ENCODE assay signal across 8 cellular contexts in the genomic region with DNA sequence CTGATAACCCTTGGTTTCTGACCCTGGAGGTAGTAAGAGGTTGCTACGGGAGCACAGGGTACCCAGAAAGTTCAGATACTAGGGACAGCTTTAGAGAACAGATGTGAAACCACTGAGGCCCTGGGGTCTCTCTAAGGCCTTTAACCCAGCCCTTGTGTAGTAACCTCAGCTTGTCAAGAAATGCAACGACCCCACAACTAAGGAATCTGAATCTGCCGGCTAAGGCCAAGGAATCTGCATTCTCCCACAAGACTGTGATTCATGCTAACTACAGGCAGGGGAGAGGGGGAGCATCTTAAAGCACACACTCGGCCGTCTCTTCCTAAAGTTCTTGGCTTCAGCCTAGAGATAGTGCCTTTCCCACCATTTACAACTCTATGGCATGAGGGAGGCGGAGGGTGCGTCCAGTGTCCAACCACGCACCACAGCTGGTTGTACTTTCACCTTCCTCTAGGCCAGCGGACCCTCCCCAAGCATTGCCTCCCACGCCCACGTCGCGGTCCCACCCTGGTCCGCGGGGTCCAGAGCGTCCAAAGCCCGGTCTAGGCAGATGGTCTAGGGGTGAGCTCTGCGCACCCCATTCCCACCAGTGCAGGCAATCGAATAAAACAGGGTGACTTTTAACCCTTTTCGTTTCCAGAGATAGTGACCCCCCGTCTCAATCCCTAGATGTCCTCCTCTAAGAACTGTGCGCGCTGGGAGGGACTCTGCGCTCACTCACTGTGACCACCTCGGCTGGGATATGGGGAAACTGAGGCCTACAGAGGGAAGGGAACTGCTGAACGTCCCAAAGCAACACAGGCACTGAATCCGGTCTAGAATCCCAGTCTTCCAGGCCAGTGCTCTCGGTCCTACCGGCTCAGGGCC. TPM values are rescaled to one million over a fixed set of nuclear protein-coding genes. Genes with fewer than 3 reads are reported as not detected.
DNase-seq lines count a peak whose midpoint lies in the region; ATAC-seq, FAIRE-seq and TF ChIP-seq lines count a peak whose summit lies in the region.

No MANE protein-coding gene starts in this region.

- H3K36me3 ChIP-seq in astrocyte (ENCODE audit: insufficient read depth, low read length) (no peaks in the 10 kb centered on the region), kidney (ENCODE audit: control insufficient read depth in 1 of 2, insufficient read depth in 2 of 2, low read length in 2 of 2) (no peaks in the 10 kb centered on the region)

- H3K9me3 Mint-ChIP-seq in astrocyte (ENCODE audit: unreplicated experiment), result peaks cover 8% of the 10 kb centered on the region
- H3K9me3 Mint-ChIP-seq in stimulated activated naive CD8-positive, alpha-beta T cell treated with anti-CD3 and anti-CD28 coated beads, Interleukin-15, amount 100 ng/mL, for 72 hours, result no peaks in the 10 kb centered on the region

- H2AFZ ChIP-seq in astrocyte (ENCODE audit: low read depth, low read length), result peak overlapping the region; percentile 96

- POLR2A ChIA-PET in HEK293T (lab: Yijun Ruan, JAX), result interaction anchor here (1.3 to 1.6 kb wide), 2 partner anchors 11 to 52 kb away, joined by 3 to 6 read pairs; a partner anchor contains a TSS

- no peak for ATAC-seq in stimulated activated naive CD8-positive, alpha-beta T cell treated with anti-CD3 and anti-CD28 coated beads, Interleukin-15, amount 100 ng/mL, for 72 hours
- ATAC-seq in HG02678 (IDR thresholded peaks at IDR 0.05; ENCODE audit: unreplicated experiment), result no peak
- no peak for ATAC-seq in left colon

- peaks cover 18% of the 10 kb centered on the region for H3K27me3 Mint-ChIP-seq in astrocyte (ENCODE audit: low read depth, unreplicated experiment)
- peaks cover 56% of the 10 kb centered on the region for H3K27me3 Mint-ChIP-seq in stimulated activated naive CD8-positive, alpha-beta T cell treated with anti-CD3 and anti-CD28 coated beads, Interleukin-15, amount 100 ng/mL, for 72 hours

- peaks cover 2% of the 10 kb centered on the region for H3K27me3 ChIP-seq in astrocyte (ENCODE audit: insufficient read depth, low read length)

- H3K9me3 ChIP-seq in astrocyte (ENCODE audit: insufficient read depth, low read depth, low read length), result no peaks in the 10 kb centered on the region
- H3K9me3 ChIP-seq in kidney (ENCODE audit: control insufficient read depth in 1 of 2, low read length in 2 of 2), result no peaks in the 10 kb centered on the region

- peak overlapping the region; percentile 61 for H3K4me3 ChIP-seq in HFF-Myc (replicated peaks; ENCODE audit: low read depth, low read length)
- H3K4me3 ChIP-seq in astrocyte (ENCODE audit: insufficient read depth, low read depth, low read length), result peak overlapping the region; percentile 64
- peak overlapping the region; percentile 36 to 68 for H3K4me3 ChIP-seq in kidney (ENCODE audit: low read length in 2 of 2)

- peaks cover 12% of the 10 kb centered on the region for H3K4me1 Mint-ChIP-seq in astrocyte (ENCODE audit: low read depth, unreplicated experiment)
- peaks cover 23% of the 10 kb centered on the region for H3K4me1 Mint-ChIP-seq in stimulated activated naive CD8-positive, alpha-beta T cell treated with anti-CD3 and anti-CD28 coated beads, Interleukin-15, amount 100 ng/mL, for 72 hours

- DNase-seq in HFF-Myc (ENCODE audit: extremely low read depth, low read depth) (no peak), astrocyte (ENCODE audit: low read depth) (no peak), kidney (peak; percentile 68), pons (ENCODE audit: low spot score) (no peak), HEK293T (ENCODE audit: extremely low spot score) (no peak), left colon (no peak)
- DNase-seq in stimulated activated naive CD8-positive, alpha-beta T cell treated with anti-CD3 and anti-CD28 coated beads, Interleukin-15, amount 100 ng/mL, for 72 hours, result no peak

- peak overlapping the region; percentile 86 for H3K9ac ChIP-seq in astrocyte (ENCODE audit: low read length)
- peak overlapping the region; percentile 35 to 78 for H3K9ac ChIP-seq in kidney (ENCODE audit: low read length in 2 of 2)

- H3K36me3 Mint-ChIP-seq in astrocyte (ENCODE audit: low read depth, unreplicated experiment), result peaks cover 5% of the 10 kb centered on the region

- H3K27ac ChIP-seq in astrocyte (ENCODE audit: low read depth, low read length), result peak overlapping the region; percentile 60
- no peak overlapping the region for H3K27ac ChIP-seq in kidney (ENCODE audit: low read depth in 2 of 2, low read length in 2 of 2)

- intact Hi-C loops in kidney (cut with DNase I), result no loop called here
- intact Hi-C loops in left colon (cut with DNase I, micrococcal nuclease), result no loop called here

- H4K20me1 ChIP-seq in astrocyte (ENCODE audit: insufficient read depth, low read length), result peaks cover 12% of the 10 kb centered on the region

- no peak for TF ChIP-seq CTCF in HFF-Myc (IDR thresholded peaks at IDR 0.05; ENCODE audit: low read depth, low read length, missing control alignments)
- TF ChIP-seq CTCF in astrocyte (IDR thresholded peaks at IDR 0.05; ENCODE audit: insufficient read depth, low read depth, low read length), result no peak
- TF ChIP-seq CTCF in kidney (IDR thresholded peaks at IDR 0.05; ENCODE audit: borderline replicate concordance, extremely low read depth, insufficient read depth), result no peak

- H3K4me1 ChIP-seq in astrocyte (ENCODE audit: insufficient read depth, low read length) (peaks cover 7% of the 10 kb centered on the region), kidney (ENCODE audit: control insufficient read depth in 1 of 2, insufficient read depth in 1 of 2, low read depth in 1 of 2, low read length in 2 of 2) (peaks cover 0 to 13% of the 10 kb centered on the region in 2 donors)

- CTCF ChIA-PET in HEK293T (lab: Yijun Ruan, JAX), result interaction anchor here (0.9 to 1.9 kb wide), 4 partner anchors 8 to 50 kb away, joined by 3 to 6 read pairs (median 4); no protein-coding TSS in a partner anchor

- peak overlapping the region; percentile 88 for H3K4me3 Mint-ChIP-seq in astrocyte (ENCODE audit: unreplicated experiment)
- H3K4me3 Mint-ChIP-seq in stimulated activated naive CD8-positive, alpha-beta T cell treated with anti-CD3 and anti-CD28 coated beads, Interleukin-15, amount 100 ng/mL, for 72 hours, result peak overlapping the region; percentile 71 to 85

- H3K4me2 ChIP-seq in astrocyte (ENCODE audit: low read length), result peak overlapping the region; percentile 98

- FAIRE-seq in astrocyte (lab: Jason Lieb, UNC) (no peak), kidney (lab: Jason Lieb, UNC) (no peak)

- no peaks in the 10 kb centered on the region for H3K79me2 ChIP-seq in astrocyte (ENCODE audit: insufficient read depth, low read length)

- peak overlapping the region; percentile 95 for H3K27ac Mint-ChIP-seq in astrocyte (ENCODE audit: unreplicated experiment)
- H3K27ac Mint-ChIP-seq in stimulated activated naive CD8-positive, alpha-beta T cell treated with anti-CD3 and anti-CD28 coated beads, Interleukin-15, amount 100 ng/mL, for 72 hours, result no peak overlapping the region

TF ChIP-seq in HEK293T, 16 proteins besides CTCF, POLR2A, EP300 and RAD21:
- TF ChIP-seq ARNT (IDR thresholded peaks at IDR 0.05), result no peak
- no peak for TF ChIP-seq BHLHE40 (IDR thresholded peaks at IDR 0.05; ENCODE audit: borderline replicate concordance)
- no peak for TF ChIP-seq ELF4 (IDR thresholded peaks at IDR 0.05)
- no peak for TF ChIP-seq NFRKB (IDR thresholded peaks at IDR 0.05)
- TF ChIP-seq CTBP1 (IDR thresholded peaks at IDR 0.05; ENCODE audit: borderline replicate concordance), result no peak
- TF ChIP-seq SUZ12 (IDR thresholded peaks at IDR 0.05), result no peak
- TF ChIP-seq LEF1 (IDR thresholded peaks at IDR 0.05; ENCODE audit: borderline replicate concordance), result no peak
- TF ChIP-seq HDGF (IDR thresholded peaks at IDR 0.05; ENCODE audit: borderline replicate concordance), result no peak
- TF ChIP-seq, protein P1, sequence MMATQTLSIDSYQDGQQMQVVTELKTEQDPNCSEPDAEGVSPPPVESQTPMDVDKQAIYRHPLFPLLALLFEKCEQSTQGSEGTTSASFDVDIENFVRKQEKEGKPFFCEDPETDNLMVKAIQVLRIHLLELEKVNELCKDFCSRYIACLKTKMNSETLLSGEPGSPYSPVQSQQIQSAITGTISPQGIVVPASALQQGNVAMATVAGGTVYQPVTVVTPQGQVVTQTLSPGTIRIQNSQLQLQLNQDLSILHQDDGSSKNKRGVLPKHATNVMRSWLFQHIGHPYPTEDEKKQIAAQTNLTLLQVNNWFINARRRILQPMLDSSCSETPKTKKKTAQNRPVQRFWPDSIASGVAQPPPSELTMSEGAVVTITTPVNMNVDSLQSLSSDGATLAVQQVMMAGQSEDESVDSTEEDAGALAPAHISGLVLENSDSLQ (IDR thresholded peaks at IDR 0.05), result no peak
- TF ChIP-seq ZNF384 (IDR thresholded peaks at IDR 0.05), result no peak
- no peak for TF ChIP-seq FOXM1 (IDR thresholded peaks at IDR 0.05; ENCODE audit: borderline replicate concordance)
- TF ChIP-seq TARDBP (IDR thresholded peaks at IDR 0.05), result no peak

RNA-seq across cellular contexts. Expression of a gene that starts 0.7 kb away (rescaled TPM):
- total RNA-seq in astrocyte (13.6 and 23.6 TPM in 2 replicates), kidney (14.7 TPM), left colon (1 to 10 TPM; 1.6 to 5.6 TPM)
- polyA plus RNA-seq in kidney (ENCODE audit: insufficient read depth, low read depth, low replicate concordance), result 4.1 TPM

RNA-seq across cellular contexts. Expression of a gene that starts 52.1 kb away (rescaled TPM):
- total RNA-seq in astrocyte, result 12.7 and 15.0 TPM in 2 replicates
- total RNA-seq in kidney, result 21.5 TPM
- polyA plus RNA-seq in kidney (ENCODE audit: insufficient read depth, low read depth, low replicate concordance), result 6.3 TPM
- 10 to 100 TPM; 12.9 to 13.2 TPM for total RNA-seq in left colon
